ENCODE assay signal across 19 cellular contexts in the genomic region with DNA sequence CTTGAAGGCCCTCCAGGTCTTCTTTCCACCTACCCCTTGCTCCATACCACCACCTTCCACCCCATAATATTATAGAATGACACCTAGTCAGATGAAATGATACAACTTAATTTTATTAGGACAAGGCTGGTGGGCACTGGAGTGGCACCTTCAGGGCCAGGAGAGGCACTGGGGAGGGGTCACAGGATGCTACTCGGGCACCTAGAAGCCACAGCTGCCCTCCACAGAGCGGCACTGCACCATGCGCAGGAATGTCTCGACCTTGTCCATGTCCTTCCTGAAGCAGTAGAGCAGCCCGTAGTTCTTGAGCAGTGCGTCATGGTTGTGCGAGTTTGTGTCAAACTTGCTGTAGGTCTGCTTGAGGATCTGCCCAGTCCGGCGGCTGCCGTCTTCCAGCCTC. TPM values are rescaled to one million over a fixed set of nuclear protein-coding genes. Genes with fewer than 3 reads are reported as not detected.
A peak's percentile ranks its signal among the peaks of the same experiment; 100 is the strongest.
DNase-seq lines count a peak whose midpoint lies in the region; ATAC-seq and TF ChIP-seq lines count a peak whose summit lies in the region.
"Not testable (repeated sequence)": the region's sequence is repeated elsewhere in the genome, so short reads cannot be mapped to it uniquely, and the experiment has no call there.
"Had no signal": no experiment of that assay in that cellular context is flagged by ENCODE, and none has a peak within 500 bp of the region (broad histone marks: within the 10 kb centered on the region; RNA-seq: fewer than 3 reads in every experiment).

No MANE protein-coding gene starts in this region.

- not testable (repeated sequence) for ATAC-seq in activated B cell treated with CpG ODN at 0.5 μM for 24 hours (ENCODE audit: low read depth); upper lobe of right lung

- not testable (repeated sequence) for H3K27me3 Mint-ChIP-seq in activated B cell treated with CpG ODN at 0.5 μM for 24 hours
- H3K27me3 Mint-ChIP-seq in chondrocyte (ENCODE audit: low read depth), result peaks cover 27% of the 10 kb centered on the region

- not testable (repeated sequence) for H3K4me3 Mint-ChIP-seq in activated B cell treated with CpG ODN at 0.5 μM for 24 hours; chondrocyte (ENCODE audit: unreplicated experiment)

- peak; percentile 4 for DNase-seq in activated B cell treated with CpG ODN at 0.5 μM for 24 hours
- DNase-seq in activated CD8-positive, alpha-beta memory T cell treated with anti-CD3 and anti-CD28 coated beads for 24 hours, result peak; percentile 38
- DNase-seq in activated effector memory CD4-positive, alpha-beta T cell treated with anti-CD3 and anti-CD28 coated beads, Interleukin-2, amount 50 U/mL, for 16 hours, result peak; percentile 13
- DNase-seq in chondrocyte (ENCODE audit: low spot score), result peak; percentile 21
- DNase-seq in mesenteric fat pad (ENCODE audit: low spot score), result peak; percentile 37
- DNase-seq in posterior vena cava (ENCODE audit: low spot score), result peak; percentile 51
- peak; percentile 25 for DNase-seq in upper lobe of right lung

- H3K9me3 ChIP-seq in parathyroid adenoma (ENCODE audit: control insufficient read depth, low read length); upper lobe of right lung: not testable (repeated sequence)

- H3K27ac ChIP-seq in parathyroid adenoma, upper lobe of right lung: not testable (repeated sequence)

- intact Hi-C loops in activated B cell treated with CpG ODN at 0.5 μM for 24 hours (cut with micrococcal nuclease); posterior vena cava (cut with DNase I); upper lobe of right lung (cut with DNase I): not testable (repeated sequence)

- not testable (repeated sequence) for H3K4me2 ChIP-seq in parathyroid adenoma (ENCODE audit: low read length)

- not testable (repeated sequence) for H3K4me1 ChIP-seq in parathyroid adenoma, upper lobe of right lung

- not testable (repeated sequence) for H3K27me3 ChIP-seq in parathyroid adenoma (ENCODE audit: control insufficient read depth, insufficient read depth, low read length); upper lobe of right lung

- not testable (repeated sequence) for H3K79me2 ChIP-seq in parathyroid adenoma

- H3K27ac Mint-ChIP-seq in activated B cell treated with CpG ODN at 0.5 μM for 24 hours; chondrocyte (ENCODE audit: unreplicated experiment): not testable (repeated sequence)

- not testable (repeated sequence) for H3K9ac ChIP-seq in parathyroid adenoma

- not testable (repeated sequence) for H3K4me1 Mint-ChIP-seq in activated B cell treated with CpG ODN at 0.5 μM for 24 hours; chondrocyte (ENCODE audit: low read depth)

- H3K4me3 ChIP-seq in parathyroid adenoma (ENCODE audit: low read depth, low read length); upper lobe of right lung: not testable (repeated sequence)

- H3K36me3 ChIP-seq in parathyroid adenoma (ENCODE audit: control insufficient read depth, insufficient read depth, low read length); upper lobe of right lung: not testable (repeated sequence)

- H3K36me3 Mint-ChIP-seq in activated B cell treated with CpG ODN at 0.5 μM for 24 hours (ENCODE audit: low read depth); chondrocyte (ENCODE audit: low read depth): not testable (repeated sequence)

- H3K9me3 Mint-ChIP-seq in activated B cell treated with CpG ODN at 0.5 μM for 24 hours; chondrocyte (ENCODE audit: low read depth): not testable (repeated sequence)

- POLR2A ChIA-PET in activated B cell treated with CpG ODN at 0.5 μM for 24 hours (lab: Charles Lee), result not testable (repeated sequence)

- CTCF ChIA-PET in activated B cell treated with CpG ODN at 0.5 μM for 24 hours (lab: Charles Lee), result not testable (repeated sequence)

- TF ChIP-seq CTCF in activated B cell treated with CpG ODN at 0.5 μM for 24 hours (IDR thresholded peaks at IDR 0.05); chondrocyte (IDR thresholded peaks at IDR 0.05); parathyroid adenoma (IDR thresholded peaks at IDR 0.05); upper lobe of right lung (IDR thresholded peaks at IDR 0.05): not testable (repeated sequence)

- peak overlapping the region; percentile 28 for H2AFZ ChIP-seq in parathyroid adenoma

RNA-seq across cellular contexts. Expression of a gene that starts 1.6 kb away (rescaled TPM):
- total RNA-seq in activated B cell treated with CpG ODN at 0.5 μM for 24 hours, result not detected in 2 replicates
- 14.0 TPM in 1 of 3 replicates, not detected in the others for total RNA-seq in chondrocyte
- total RNA-seq in mesenteric fat pad, result not detected
- total RNA-seq in posterior vena cava, result not detected
- not detected for total RNA-seq in upper lobe of right lung
- total RNA-seq: A172; A673; B cell; Caco-2; Calu3; CD4-positive, alpha-beta memory T cell; CD4-positive, alpha-beta T cell; CD8-positive, alpha-beta memory T cell; CD8-positive, alpha-beta T cell; Daoy had no signal

RNA-seq across cellular contexts. Expression of a gene that starts 13.1 kb away (rescaled TPM):
- total RNA-seq in activated B cell treated with CpG ODN at 0.5 μM for 24 hours, result not detected in 2 replicates
- not detected in 3 replicates for total RNA-seq in chondrocyte
- total RNA-seq in mesenteric fat pad, result not detected
- total RNA-seq in posterior vena cava, result not detected
- not detected for total RNA-seq in upper lobe of right lung
- total RNA-seq: A172; A673; B cell; Caco-2; Calu3; CD4-positive, alpha-beta memory T cell; CD4-positive, alpha-beta T cell; CD4-positive, CD25-positive, alpha-beta regulatory T cell; CD8-positive, alpha-beta memory T cell; CD8-positive, alpha-beta T cell; Daoy had no signal

RNA-seq across cellular contexts. Expression of a gene that starts 16.2 kb away (rescaled TPM):
- total RNA-seq in activated B cell treated with CpG ODN at 0.5 μM for 24 hours (not detected in 2 replicates), chondrocyte (0.68 TPM in 1 of 3 replicates, not detected in the others), mesenteric fat pad (not detected), posterior vena cava (not detected), upper lobe of right lung (not detected)
- total RNA-seq: A172; A673; B cell; Caco-2; Calu3; CD4-positive, alpha-beta memory T cell; CD4-positive, alpha-beta T cell; CD4-positive, CD25-positive, alpha-beta regulatory T cell; CD8-positive, alpha-beta memory T cell; CD8-positive, alpha-beta T cell; Daoy had no signal

RNA-seq across cellular contexts. Expression of a gene that starts 21.3 kb away (rescaled TPM):
- not detected in 2 replicates for total RNA-seq in activated B cell treated with CpG ODN at 0.5 μM for 24 hours
- 6.9 TPM in 1 of 3 replicates, not detected in the others for total RNA-seq in chondrocyte
- not detected for total RNA-seq in mesenteric fat pad
- total RNA-seq in posterior vena cava, result not detected
- not detected for total RNA-seq in upper lobe of right lung
- total RNA-seq: A172; A673; B cell; Caco-2; Calu3; CD4-positive, alpha-beta memory T cell; CD4-positive, alpha-beta T cell; CD8-positive, alpha-beta memory T cell; CD8-positive, alpha-beta T cell; Daoy had no signal

RNA-seq across cellular contexts. Expression of a gene that starts 23.8 kb away (rescaled TPM):
- total RNA-seq in activated B cell treated with CpG ODN at 0.5 μM for 24 hours (0.27 TPM in 1 of 2 replicates, not detected in the other), chondrocyte (not detected in 3 replicates), mesenteric fat pad (not detected), posterior vena cava (not detected), upper lobe of right lung (not detected)
- total RNA-seq: A172; A673; Caco-2; Calu3; CD4-positive, alpha-beta memory T cell; CD4-positive, alpha-beta T cell; CD4-positive, CD25-positive, alpha-beta regulatory T cell; CD8-positive, alpha-beta memory T cell; CD8-positive, alpha-beta T cell; Daoy had no signal
